Comparison of ENCODE assay signal across 8 cellular contexts in the genomic region with DNA sequence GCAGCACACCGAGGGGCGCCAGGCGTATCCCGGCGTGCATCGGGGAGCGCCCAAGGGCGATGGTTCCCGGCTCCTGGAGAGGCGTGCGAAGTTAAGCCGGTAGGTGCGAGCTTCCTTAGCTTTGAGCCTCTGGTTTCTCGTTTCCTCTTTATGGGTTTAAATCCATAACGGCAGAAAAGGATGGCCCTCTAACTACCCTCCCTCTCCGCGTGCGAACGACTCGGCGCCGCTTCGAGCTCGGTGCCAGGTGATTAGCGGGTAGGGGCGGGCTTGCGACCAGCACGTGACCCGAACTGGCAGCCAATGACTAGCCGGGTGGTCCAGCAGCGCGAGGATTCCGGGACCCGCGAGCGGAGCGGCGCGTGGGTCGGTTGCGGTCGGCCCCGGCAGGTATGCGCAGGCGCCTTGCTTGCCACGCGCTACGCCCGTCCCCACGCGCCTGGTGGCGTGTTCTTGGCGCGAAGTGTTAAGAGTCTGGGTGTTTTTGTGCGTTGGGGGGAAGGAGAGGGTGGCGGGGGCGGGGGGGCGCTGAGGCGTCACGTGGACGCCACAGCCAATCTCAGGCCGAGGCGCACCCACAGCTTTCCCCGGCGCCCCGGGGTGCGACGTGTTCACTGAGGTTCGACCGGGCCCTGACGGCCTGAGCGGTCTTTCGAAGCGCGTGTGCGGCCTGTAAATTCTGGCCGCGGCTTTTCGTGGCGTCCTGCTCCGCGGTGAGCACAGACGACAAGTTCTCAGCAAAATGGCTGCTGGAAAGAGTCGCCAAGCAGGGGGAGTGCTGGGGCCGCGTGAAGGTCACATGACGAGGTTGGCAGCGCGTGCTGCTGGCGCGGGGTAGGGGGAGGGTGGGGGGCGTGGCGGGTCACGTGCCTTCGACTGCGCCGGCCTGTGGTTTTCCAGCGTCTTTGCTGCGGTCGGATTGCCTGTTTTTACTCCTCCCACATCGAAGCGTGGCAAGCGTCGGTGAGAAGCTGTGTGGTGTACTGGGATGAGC. TPM values are rescaled to one million over a fixed set of nuclear protein-coding genes. Genes with fewer than 3 reads are reported as not detected.
DNase-seq lines count a peak whose midpoint lies in the region; ATAC-seq and TF ChIP-seq lines count a peak whose summit lies in the region.

No MANE protein-coding gene starts in this region.

- TF ChIP-seq CTCF in lower leg skin (IDR thresholded peaks at IDR 0.05) = no peak

- CTCF ChIA-PET in CD4-positive, alpha-beta memory T cell (lab: Charles Lee; ENCODE audit: partially characterized antibody) = interaction anchor here (1.2 kb wide), 1 partner anchor 39 kb away, joined by 3 read pairs; a partner anchor contains a TSS
- CTCF ChIA-PET in activated CD8-positive, alpha-beta T cell treated with anti-CD3 and anti-CD28 coated beads, Interleukin-2, amount 10 ng/mL, durations not matched to agents 7 days and 5 days (lab: Charles Lee) = interaction anchor here (0.7 kb wide), 1 partner anchor 18 kb away, joined by 3 read pairs; no protein-coding TSS in a partner anchor

- DNase-seq in CD4-positive, alpha-beta memory T cell = peak; percentile 77 to 83 (median 81)
- DNase-seq in NCI-H748 (lab: John Stamatoyannopoulos, UW; ENCODE audit: unreplicated experiment) (peak; percentile 90), lower leg skin (ENCODE audit: low spot score in 2 of 2) (peak; percentile 54 to 96)
- DNase-seq in activated CD8-positive, alpha-beta T cell treated with anti-CD3 and anti-CD28 coated beads, Interleukin-2, amount 10 ng/mL, durations not matched to agents 7 days and 5 days = peak; percentile 87
- peak; percentile 91 for DNase-seq in stimulated activated CD4-positive, alpha-beta T cell treated with anti-CD3 and anti-CD28 coated beads, Interleukin-2, amount 100 ng/mL, for 4 hours (ENCODE audit: low read depth)

- peak overlapping the region; percentile 70 to 90 (median 81) for H3K27ac Mint-ChIP-seq in CD4-positive, alpha-beta memory T cell
- H3K27ac Mint-ChIP-seq in activated CD8-positive, alpha-beta T cell treated with anti-CD3 and anti-CD28 coated beads, Interleukin-2, amount 10 ng/mL, durations not matched to agents 7 days and 5 days = peak overlapping the region; percentile 80

- ATAC-seq in HG02973 (IDR thresholded peaks at IDR 0.05; ENCODE audit: unreplicated experiment) (peak; percentile 54), HG02642 (IDR thresholded peaks at IDR 0.05; ENCODE audit: poor library complexity, unreplicated experiment) (no peak)
- ATAC-seq in activated CD8-positive, alpha-beta T cell treated with anti-CD3 and anti-CD28 coated beads, Interleukin-2, amount 10 ng/mL, durations not matched to agents 7 days and 5 days = peak; percentile 93

- POLR2A ChIA-PET in CD4-positive, alpha-beta memory T cell (lab: Charles Lee; ENCODE audit: partially characterized antibody) = interaction anchor here (0.6 to 1.9 kb wide), 7 partner anchors 18 to 315 kb away, joined by 3 to 25 read pairs (median 4); a partner anchor contains a TSS
- POLR2A ChIA-PET in activated CD8-positive, alpha-beta T cell treated with anti-CD3 and anti-CD28 coated beads, Interleukin-2, amount 10 ng/mL, durations not matched to agents 7 days and 5 days (lab: Charles Lee) = interaction anchor here (1.6 kb wide), 1 partner anchor 39 kb away, joined by 9 read pairs; a partner anchor contains a TSS

- 4 to 5% methylated on average over 43 to 54 of the region's 104 CpGs for WGBS in lower leg skin, 2 donors

- no peaks in the 10 kb centered on the region for H3K27me3 Mint-ChIP-seq in CD4-positive, alpha-beta memory T cell
- H3K27me3 Mint-ChIP-seq in activated CD8-positive, alpha-beta T cell treated with anti-CD3 and anti-CD28 coated beads, Interleukin-2, amount 10 ng/mL, durations not matched to agents 7 days and 5 days (ENCODE audit: low read depth) = peaks cover 8% of the 10 kb centered on the region

- peaks cover 18% of the 10 kb centered on the region for H3K4me1 ChIP-seq in CD4-positive, alpha-beta memory T cell (ENCODE audit: insufficient read depth, low read length)
- peaks cover 8 to 12% of the 10 kb centered on the region in 2 donors for H3K4me1 ChIP-seq in duodenal mucosa (ENCODE audit: control insufficient read depth in 1 of 2, insufficient read depth in 2 of 2, low read length in 2 of 2)

- no peaks in the 10 kb centered on the region for H3K27me3 ChIP-seq in CD4-positive, alpha-beta memory T cell (ENCODE audit: insufficient read depth, low read length)
- H3K27me3 ChIP-seq in duodenal mucosa (ENCODE audit: control insufficient read depth in 1 of 2, insufficient read depth in 2 of 2, low read length in 2 of 2) = no peaks in the 10 kb centered on the region

- peaks cover 0 to 8% (median 3%) of the 10 kb centered on the region in 8 donors for H3K9me3 Mint-ChIP-seq in CD4-positive, alpha-beta memory T cell
- peaks cover 9% of the 10 kb centered on the region for H3K9me3 Mint-ChIP-seq in activated CD8-positive, alpha-beta T cell treated with anti-CD3 and anti-CD28 coated beads, Interleukin-2, amount 10 ng/mL, durations not matched to agents 7 days and 5 days (ENCODE audit: insufficient read depth)

- peaks cover 0 to 2% of the 10 kb centered on the region in 2 donors for H3K36me3 Mint-ChIP-seq in CD4-positive, alpha-beta memory T cell
- H3K36me3 Mint-ChIP-seq in activated CD8-positive, alpha-beta T cell treated with anti-CD3 and anti-CD28 coated beads, Interleukin-2, amount 10 ng/mL, durations not matched to agents 7 days and 5 days (ENCODE audit: low read depth) = peaks cover 5% of the 10 kb centered on the region

- no peak for TF ChIP-seq POLR2A in lower leg skin (IDR thresholded peaks at IDR 0.05)

- H3K4me3 ChIP-seq in CD4-positive, alpha-beta memory T cell (ENCODE audit: low read length in 2 of 2) = peak overlapping the region; percentile 12 to 44
- H3K4me3 ChIP-seq in duodenal mucosa (ENCODE audit: low read depth in 1 of 2, low read length in 2 of 2) (peak overlapping the region; percentile 81 to 84), lower leg skin (ENCODE audit: low read depth, poor library complexity, severe bottlenecking) (peak overlapping the region; percentile 58)

- H3K27ac ChIP-seq in CD4-positive, alpha-beta memory T cell (ENCODE audit: low read depth, low read length) = no peak overlapping the region
- H3K27ac ChIP-seq in duodenal mucosa (ENCODE audit: low read depth, low read length) = peak overlapping the region; percentile 66

- H3K36me3 ChIP-seq in CD4-positive, alpha-beta memory T cell (ENCODE audit: insufficient read depth, low read length) = no peaks in the 10 kb centered on the region
- H3K36me3 ChIP-seq in duodenal mucosa (ENCODE audit: control insufficient read depth in 1 of 2, insufficient read depth in 2 of 2, low read length in 2 of 2) = no peaks in the 10 kb centered on the region

- H3K9ac ChIP-seq in duodenal mucosa (ENCODE audit: low read depth in 1 of 2, low read length in 2 of 2) = peak overlapping the region; percentile 48 to 63

- H3K4me3 Mint-ChIP-seq in CD4-positive, alpha-beta memory T cell = peak overlapping the region; percentile 67 to 84 (median 76)
- peak overlapping the region; percentile 76 for H3K4me3 Mint-ChIP-seq in activated CD8-positive, alpha-beta T cell treated with anti-CD3 and anti-CD28 coated beads, Interleukin-2, amount 10 ng/mL, durations not matched to agents 7 days and 5 days

- no peaks in the 10 kb centered on the region for H3K9me3 ChIP-seq in CD4-positive, alpha-beta memory T cell (ENCODE audit: control insufficient read depth in 1 of 2, low read length in 2 of 2)
- peaks cover 0 to 2% of the 10 kb centered on the region in 2 donors for H3K9me3 ChIP-seq in duodenal mucosa (ENCODE audit: control insufficient read depth in 1 of 2, low read length in 2 of 2)

- H3K4me1 Mint-ChIP-seq in CD4-positive, alpha-beta memory T cell = peaks cover 3 to 21% (median 10%) of the 10 kb centered on the region in 4 donors
- peaks cover 19% of the 10 kb centered on the region for H3K4me1 Mint-ChIP-seq in activated CD8-positive, alpha-beta T cell treated with anti-CD3 and anti-CD28 coated beads, Interleukin-2, amount 10 ng/mL, durations not matched to agents 7 days and 5 days (ENCODE audit: low read depth)

- intact Hi-C loops in CD4-positive, alpha-beta memory T cell (cut with micrococcal nuclease) = loop anchor here (1.0 kb wide), 1 partner anchor 39 kb away; a partner anchor contains a TSS
- intact Hi-C loops in lower leg skin (cut with DNase I; ENCODE audit: low total_unique reads) = no loop called here

RNA-seq across cellular contexts. Expression of a gene that starts 38.7 kb away (rescaled TPM):
- total RNA-seq in CD4-positive, alpha-beta memory T cell = 10 to 100 TPM; 70.1 to 74.9 TPM
- polyA plus RNA-seq in CD4-positive, alpha-beta memory T cell = 10 to 100 TPM in 1 of 2 donors, 1 to 10 TPM in 1; 6.6 to 20.7 TPM
- total RNA-seq in activated CD8-positive, alpha-beta T cell treated with anti-CD3 and anti-CD28 coated beads, Interleukin-2, amount 10 ng/mL, durations not matched to agents 7 days and 5 days = 10 to 100 TPM; 36.1 to 37.1 TPM
- total RNA-seq in lower leg skin = 10 to 100 TPM; 17.2 to 24.1 (median 20.7) TPM

Comparison
In these comparisons a context has a peak if more than half of its experiments do, and no peak if none do; other contexts are left out.
1. H3K4me3 ChIP-seq: peak in every context shown above with its lines; median percentile 82 in duodenal mucosa; 58 in lower leg skin; 28 in CD4-positive, alpha-beta memory T cell.